12 cellular contexts compared by ENCODE assay signal in the genomic region with DNA sequence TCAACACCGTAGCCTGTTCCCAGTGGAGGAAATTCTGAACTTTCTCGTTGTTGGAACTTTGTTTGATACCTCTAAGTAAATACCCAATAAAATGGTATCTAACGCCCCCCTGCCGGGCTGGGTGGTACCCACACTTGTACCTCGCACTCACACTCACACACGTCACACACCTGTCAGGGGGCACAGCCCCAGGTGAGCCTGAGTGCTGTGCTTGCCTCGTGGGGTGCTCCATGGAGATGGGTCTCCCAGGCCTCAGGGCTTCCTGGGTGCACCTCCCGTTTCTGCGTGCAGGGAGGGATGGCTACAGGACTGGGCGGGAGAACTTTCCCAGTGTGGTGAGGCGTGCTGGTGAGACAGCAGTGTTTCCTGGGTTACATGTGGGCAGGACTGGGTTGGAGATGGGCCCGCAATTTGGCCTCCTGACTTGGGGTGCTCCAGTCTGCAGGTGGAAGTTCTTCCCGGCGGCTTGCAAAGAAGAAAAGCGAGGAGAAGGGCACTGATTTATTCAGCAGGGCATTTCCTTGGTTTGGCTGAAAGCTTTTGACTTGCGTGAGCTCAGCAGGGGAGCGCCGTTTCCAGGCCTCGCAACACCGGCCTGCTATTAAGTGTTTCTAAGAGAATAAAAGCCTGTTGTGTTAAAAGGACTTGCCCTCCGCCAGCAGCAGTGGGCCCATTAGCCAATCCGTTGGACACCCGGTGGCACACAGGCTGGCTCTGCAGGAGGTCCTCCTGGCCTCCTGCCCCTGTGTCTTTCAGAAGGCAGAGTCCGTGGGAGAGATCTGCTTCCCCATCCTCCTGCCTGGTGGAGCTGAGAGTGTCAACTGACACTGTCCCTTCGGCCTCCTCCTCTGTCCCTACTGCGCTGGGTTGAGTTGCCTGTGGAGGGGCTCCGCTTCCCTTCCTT.
A peak's percentile ranks its signal among the peaks of the same experiment; 100 is the strongest.
DNase-seq lines count a peak whose midpoint lies in the region; ATAC-seq and TF ChIP-seq lines count a peak whose summit lies in the region.
"Had no signal": no experiment of that assay in that cellular context is flagged by ENCODE, and none has a peak within 500 bp of the region (broad histone marks: within the 10 kb centered on the region; RNA-seq: fewer than 3 reads in every experiment).

No MANE protein-coding gene starts in this region.

- no peak overlapping the region for H4K12ac ChIP-seq in trophoblast cell (ENCODE audit: low read depth, low read length)

- H3K27me3 ChIP-seq in body of pancreas (no peaks in the 10 kb centered on the region), trophoblast cell (ENCODE audit: insufficient read depth, low read length) (no peaks in the 10 kb centered on the region)
- H3K27me3 ChIP-seq: ascending aorta had no signal

- H2BK12ac ChIP-seq in trophoblast cell (ENCODE audit: low read length) = no peak overlapping the region

- H3K4me3 ChIP-seq in body of pancreas (no peak overlapping the region), trophoblast cell (ENCODE audit: low read depth, low read length) (no peak overlapping the region)
- H3K4me3 ChIP-seq: ascending aorta had no signal

- H2AK5ac ChIP-seq in trophoblast cell (ENCODE audit: low read length) = no peak overlapping the region

- TF ChIP-seq CTCF in body of pancreas (IDR thresholded peaks at IDR 0.05) = no peak

- H3K4me2 ChIP-seq in trophoblast cell (ENCODE audit: low read length) = no peak overlapping the region

- DNase-seq in Ammon's horn (ENCODE audit: low spot score) = peak; percentile 66
- DNase-seq in NCI-H128 (lab: John Stamatoyannopoulos, UW; ENCODE audit: unreplicated experiment) = peak; percentile 68
- peak; percentile 55 to 77 (median 74) for DNase-seq in body of pancreas
- DNase-seq in medulla oblongata (ENCODE audit: extremely low spot score) = peak; percentile 48
- no peak for DNase-seq in NCI-H1694 treated with DMSO at 0.1 percent for 48 hours (lab: John Stamatoyannopoulos, UW)
- no peak for DNase-seq in H4 (ENCODE audit: low spot score)
- DNase-seq in HCEC 1CT = no peak
- DNase-seq in trophoblast cell = no peak
- DNase-seq: NCI-H524 treated with DMSO at 0.1 percent for 48 hours, T-cell had no signal

- no peak overlapping the region for H3K4ac ChIP-seq in trophoblast cell (ENCODE audit: low read depth, low read length)

- TF ChIP-seq POLR2A in body of pancreas (IDR thresholded peaks at IDR 0.05) = peak in 2 of 3 donors; percentile 41 to 57

- ATAC-seq in body of pancreas = peak; percentile 91
- ATAC-seq: stimulated activated effector memory CD8-positive, alpha-beta T cell treated with anti-CD3 and anti-CD28 coated beads, Interleukin-12 subunit alpha, Interleukin-12 subunit beta, amount 100 ng/mL, for 72 hours; T-cell had no signal

- H4K91ac ChIP-seq in trophoblast cell (ENCODE audit: low read depth, low read length) = no peak overlapping the region

- H3K18ac ChIP-seq in trophoblast cell (ENCODE audit: low read length) = no peak overlapping the region

- H3K14ac ChIP-seq in trophoblast cell (ENCODE audit: low read length) = no peak overlapping the region

- H3K79me2 ChIP-seq in trophoblast cell (ENCODE audit: control insufficient read depth, insufficient read depth, low read length, poor library complexity) = no peaks in the 10 kb centered on the region

- H3K23ac ChIP-seq in trophoblast cell (ENCODE audit: low read length) = no peak overlapping the region

- H3K36me3 ChIP-seq in body of pancreas (replicated peaks in 1 of 2; ENCODE audit: insufficient read depth in 1 of 2, low read depth in 2 of 2) (no peaks in the 10 kb centered on the region), trophoblast cell (ENCODE audit: control insufficient read depth in 1 of 2, insufficient read depth in 2 of 2, low read length in 2 of 2) (no peaks in the 10 kb centered on the region)
- H3K36me3 ChIP-seq: ascending aorta had no signal

- H3K4me1 ChIP-seq in body of pancreas (peaks cover 14% of the 10 kb centered on the region), trophoblast cell (ENCODE audit: control insufficient read depth in 1 of 2, insufficient read depth in 2 of 2, low read length in 2 of 2) (peaks cover 0 to 3% of the 10 kb centered on the region in 2 experiments)
- H3K4me1 ChIP-seq: ascending aorta had no signal

- H4K8ac ChIP-seq in trophoblast cell (ENCODE audit: low read depth, low read length) = no peak overlapping the region

- no peak overlapping the region for H2BK120ac ChIP-seq in trophoblast cell (ENCODE audit: insufficient read depth, low read length, poor library complexity)

- 43 to 56% methylated on average over 18 to 27 of the region's 27 CpGs for WGBS in body of pancreas, 2 donors
- WGBS in trophoblast cell (ENCODE audit: extremely low coverage, insufficient coverage, insufficient read length) = no CpG with 5 or more reads among the region's 27 CpGs

- intact Hi-C loops in body of pancreas (cut with DNase I) = no loop called here

- H3K9ac ChIP-seq in trophoblast cell (ENCODE audit: low read length) = no peak overlapping the region

- H2AFZ ChIP-seq in trophoblast cell (ENCODE audit: insufficient read depth, low read length, poor library complexity) = no peak overlapping the region

- H3K27ac ChIP-seq in body of pancreas (peak overlapping the region; percentile 65 to 92 (median 80)), trophoblast cell (ENCODE audit: low read depth, low read length) (no peak overlapping the region)
- H3K27ac ChIP-seq: ascending aorta had no signal

- no peak overlapping the region for H2BK5ac ChIP-seq in trophoblast cell (ENCODE audit: low read depth, low read length, poor library complexity)

- no peaks in the 10 kb centered on the region for H3K79me1 ChIP-seq in trophoblast cell (ENCODE audit: low read length)

- no peaks in the 10 kb centered on the region for H3K9me3 ChIP-seq in body of pancreas
- H3K9me3 ChIP-seq in trophoblast cell (ENCODE audit: insufficient read depth, low read depth, low read length) = no peaks in the 10 kb centered on the region
- H3K9me3 ChIP-seq: ascending aorta had no signal

Comparison
In these comparisons a context has a peak if more than half of its experiments do, and no peak if none do; other contexts are left out.
1. DNase-seq: peak in Ammon's horn (single experiment), NCI-H128 (single experiment), body of pancreas (4 of 4) and medulla oblongata (single experiment); none in NCI-H1694 treated with DMSO at 0.1 percent for 48 hours (single experiment), H4 (single experiment), HCEC 1CT (single experiment) and trophoblast cell (0 of 2).